In genomic region chr13:97268772-97269171, GRCh38 we compare ENCODE assay signal across 1 cellular context.
TF ChIP-seq lines count a peak whose summit lies in the region.

No MANE protein-coding gene starts in this region.

TF ChIP-seq in IMR-90, 13 proteins besides CTCF, POLR2A, EP300 and RAD21:
- no peak for TF ChIP-seq MAFK (IDR thresholded peaks at IDR 0.05; ENCODE audit: low read depth, low read length)
- TF ChIP-seq MAZ (IDR thresholded peaks at IDR 0.05; ENCODE audit: borderline replicate concordance, low read depth, low read length), result no peak
- no peak for TF ChIP-seq FOS (IDR thresholded peaks at IDR 0.05; ENCODE audit: low read depth, low read length)
- no peak for TF ChIP-seq ELK1 (IDR thresholded peaks at IDR 0.05; ENCODE audit: borderline replicate concordance, low read depth, low read length)
- no peak for TF ChIP-seq NFE2L2 (IDR thresholded peaks at IDR 0.05; ENCODE audit: low read depth, low read length)
- no peak for TF ChIP-seq CEBPB (IDR thresholded peaks at IDR 0.05; ENCODE audit: low read depth, low read length)
- no peak for TF ChIP-seq MXI1 (IDR thresholded peaks at IDR 0.05; ENCODE audit: borderline replicate concordance, low read depth, low read length)
- TF ChIP-seq BHLHE40 (IDR thresholded peaks at IDR 0.05; ENCODE audit: low read depth, low read length), result no peak
- TF ChIP-seq SMC3 (IDR thresholded peaks at IDR 0.05; ENCODE audit: low read depth, low read length), result no peak
- no peak for TF ChIP-seq USF2 (IDR thresholded peaks at IDR 0.05; ENCODE audit: low read depth, low read length)
- TF ChIP-seq RCOR1 (IDR thresholded peaks at IDR 0.05; ENCODE audit: insufficient replicate concordance, low read length), result no peak
- no peak for TF ChIP-seq CHD1 (IDR thresholded peaks at IDR 0.05; ENCODE audit: low read depth, low read length)
